In the genomic region with DNA sequence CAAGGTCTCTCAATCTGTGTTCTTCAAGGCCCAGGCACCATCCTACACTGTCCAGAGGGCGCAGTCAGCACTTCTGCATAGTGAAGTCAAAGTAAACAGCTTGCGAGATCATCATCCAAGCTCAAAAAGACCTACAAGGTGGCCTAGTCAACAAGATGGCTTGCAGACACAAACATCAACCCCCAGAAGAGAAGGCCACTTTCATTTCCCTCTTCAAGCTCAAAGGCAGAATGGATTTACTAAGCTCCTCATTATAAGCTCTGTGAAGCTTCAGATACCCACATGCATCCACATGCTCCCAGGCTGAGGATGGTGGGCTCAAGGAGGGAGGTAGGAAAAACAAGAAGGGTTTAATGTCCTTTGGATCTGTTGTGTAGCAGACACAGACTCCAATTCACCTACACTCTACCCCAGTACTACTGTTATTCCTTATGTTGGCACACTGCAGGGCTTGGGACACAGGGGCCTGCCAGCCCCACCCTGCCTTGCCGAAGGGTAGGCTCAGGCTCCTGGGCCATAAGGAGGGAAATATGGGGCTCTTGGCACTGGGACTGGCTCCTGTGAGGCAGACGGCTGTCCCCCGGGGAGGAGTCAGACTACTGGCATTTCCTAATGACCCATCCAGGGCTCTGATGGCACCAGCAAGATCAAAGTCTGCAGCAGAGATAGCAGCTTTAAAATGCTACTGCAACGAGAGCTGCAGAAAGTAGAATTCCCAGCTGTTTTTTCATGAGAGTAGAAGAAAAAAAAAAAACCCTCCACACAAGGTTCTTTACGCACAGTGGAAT, we compare ENCODE assay signal across 10 cellular contexts. TPM values are rescaled to one million over a fixed set of nuclear protein-coding genes. Genes with fewer than 3 reads are reported as not detected.
DNase-seq lines count a peak whose midpoint lies in the region; ATAC-seq and TF ChIP-seq lines count a peak whose summit lies in the region.
"Had no signal": no experiment of that assay in that cellular context is flagged by ENCODE, and none has a peak within 500 bp of the region (broad histone marks: within the 10 kb centered on the region; RNA-seq: fewer than 3 reads in every experiment).

No MANE protein-coding gene starts in this region.

- H3K27ac Mint-ChIP-seq in endodermal cell: peak overlapping the region; percentile 95
- H3K27ac Mint-ChIP-seq: dendritic cell treated with granulocyte-macrophage colony-stimulating factor and Interleukin-4, amounts not matched to agents 40 ng/mL and 50 ng/mL, for 4 days had no signal

- peak; percentile 19 for DNase-seq in NCI-H1694 (lab: John Stamatoyannopoulos, UW)
- DNase-seq in NCI-H1694 treated with DMSO at 0.1 percent for 48 hours (lab: John Stamatoyannopoulos, UW): no peak
- peak; percentile 68 for DNase-seq in NCI-H69 (lab: John Stamatoyannopoulos, UW)
- peak; percentile 63 for DNase-seq in endodermal cell
- DNase-seq in sciatic nerve (ENCODE audit: low spot score): no peak
- DNase-seq in anterior cingulate cortex (lab: John Stamatoyannopoulos, UW): no peak
- DNase-seq: NCI-H2081 treated with DMSO at 0.1 percent for 48 hours had no signal

- H3K36me3 Mint-ChIP-seq in endodermal cell (ENCODE audit: low read depth): peaks cover 30% of the 10 kb centered on the region

- peaks cover 55% of the 10 kb centered on the region for H3K4me1 Mint-ChIP-seq in endodermal cell

- no peaks in the 10 kb centered on the region for H3K9me3 ChIP-seq in endodermal cell (ENCODE audit: control insufficient read depth, low read length)

- H3K36me3 ChIP-seq in endodermal cell (ENCODE audit: control insufficient read depth, insufficient read depth, low read length): peaks cover 39% of the 10 kb centered on the region

- no peak overlapping the region for H3K9ac ChIP-seq in endodermal cell (ENCODE audit: extremely low read depth, low read length, poor library complexity, severe bottlenecking)

- H3K27me3 ChIP-seq in endodermal cell (ENCODE audit: control insufficient read depth, insufficient read depth, low read length, poor library complexity, severe bottlenecking): no peaks in the 10 kb centered on the region

- no peak overlapping the region for H3K4me3 Mint-ChIP-seq in endodermal cell
- H3K4me3 Mint-ChIP-seq: dendritic cell treated with granulocyte-macrophage colony-stimulating factor and Interleukin-4, amounts not matched to agents 40 ng/mL and 50 ng/mL, for 4 days had no signal

- H3K4me1 ChIP-seq in endodermal cell (ENCODE audit: control insufficient read depth, insufficient read depth, low read length): peaks cover 25% of the 10 kb centered on the region

- no peak overlapping the region for H3K4me3 ChIP-seq in endodermal cell (ENCODE audit: low read length)

- TF ChIP-seq CTCF in endodermal cell (conservative IDR thresholded peaks at IDR 0.05): no peak

- no peaks in the 10 kb centered on the region for H3K27me3 Mint-ChIP-seq in endodermal cell (ENCODE audit: insufficient read depth)
- H3K27me3 Mint-ChIP-seq: dendritic cell treated with granulocyte-macrophage colony-stimulating factor and Interleukin-4, amounts not matched to agents 40 ng/mL and 50 ng/mL, for 4 days had no signal

- intact Hi-C loops in sciatic nerve (cut with DNase I): no loop called here

- H3K27ac ChIP-seq in endodermal cell (ENCODE audit: low read depth, low read length): no peak overlapping the region

- H3K9me3 Mint-ChIP-seq in endodermal cell: no peaks in the 10 kb centered on the region
- H3K9me3 Mint-ChIP-seq: dendritic cell treated with granulocyte-macrophage colony-stimulating factor and Interleukin-4, amounts not matched to agents 40 ng/mL and 50 ng/mL, for 4 days had no signal

- ATAC-seq in sciatic nerve: peak; percentile 5
- no peak for ATAC-seq in HG03196 (IDR thresholded peaks at IDR 0.05; ENCODE audit: unreplicated experiment)
- ATAC-seq in GM18520 (IDR thresholded peaks at IDR 0.05; ENCODE audit: unreplicated experiment): no peak

- 71 to 84% methylated on average over 5 to 6 of the region's 7 CpGs for WGBS in endodermal cell (ENCODE audit: insufficient coverage in 1 of 2, insufficient read length in 1 of 2), 2 experiments

RNA-seq across cellular contexts. Expression of a gene that starts 42.0 kb away (rescaled TPM):
- total RNA-seq in endodermal cell (10 to 100 TPM in 1 of 2 donors, 1 to 10 TPM in 1; 5.6 to 10.9 TPM), sciatic nerve (2.0 TPM)
- 1.8 TPM for polyA plus RNA-seq in endodermal cell (2013, experiment 1 of 2)
- 2.5 TPM for polyA plus RNA-seq in endodermal cell (2013, experiment 2 of 2)

Comparison
In these comparisons a context has a peak if more than half of its experiments do, and no peak if none do; other contexts are left out.
1. DNase-seq: peak in NCI-H1694 (single experiment), NCI-H69 (single experiment) and endodermal cell (single experiment); none in NCI-H1694 treated with DMSO at 0.1 percent for 48 hours (single experiment), sciatic nerve (single experiment) and anterior cingulate cortex (0 of 58).